Comparison of ENCODE assay signal across 8 cellular contexts in the genomic region with DNA sequence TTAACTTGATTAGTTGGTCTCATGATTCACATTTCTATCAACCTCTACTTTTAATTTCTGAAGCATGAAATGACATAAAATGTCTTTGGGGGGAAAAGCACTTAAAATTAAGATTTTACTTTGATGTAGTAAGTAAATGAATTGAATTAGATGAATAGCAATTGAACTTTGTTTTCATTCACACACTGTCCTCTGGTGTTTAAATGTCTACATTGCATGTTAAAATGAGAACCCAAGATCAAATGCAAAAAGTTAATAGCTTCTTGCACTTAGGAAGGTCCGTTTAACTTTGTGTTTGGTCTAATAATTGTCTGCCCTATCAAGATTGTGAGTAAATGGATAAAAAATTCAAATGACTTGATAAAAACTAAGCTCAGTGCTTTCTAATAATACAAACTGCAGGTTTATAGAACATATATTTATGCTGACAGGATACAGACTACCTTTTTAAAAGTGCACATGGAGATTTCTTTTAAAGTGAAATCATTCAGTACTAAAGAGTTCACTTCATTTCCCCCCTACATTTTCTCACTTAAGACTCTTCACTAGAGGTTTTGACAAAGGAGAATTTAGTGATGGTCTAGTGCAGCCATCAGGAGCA.
DNase-seq lines count a peak whose midpoint lies in the region; ATAC-seq and TF ChIP-seq lines count a peak whose summit lies in the region.

No MANE protein-coding gene starts in this region.

- DNase-seq in left ventricle myocardium inferior (no peak), left ventricle myocardium superior (no peak), NCI-H774 (lab: John Stamatoyannopoulos, UW) (peak; percentile 2), esophagus squamous epithelium (lab: John Stamatoyannopoulos, UW) (no peak), retinal pigment epithelial cell (ENCODE audit: low read depth) (no peak), T-helper 1 cell (no peak)
- no peak for DNase-seq in stimulated activated CD4-positive, alpha-beta T cell treated with anti-CD3 and anti-CD28 coated beads, Interleukin-4, amount 100 ng/mL, for 1 hour

- H3K4me3 ChIP-seq in left ventricle myocardium inferior: no peak overlapping the region
- H3K4me3 ChIP-seq in esophagus squamous epithelium: no peak overlapping the region
- no peak overlapping the region for H3K4me3 ChIP-seq in retinal pigment epithelial cell (ENCODE audit: low read length)

- ATAC-seq in left ventricle myocardium superior (no peak), esophagus mucosa (no peak)

- H3K4me1 ChIP-seq in left ventricle myocardium inferior (no peaks in the 10 kb centered on the region), esophagus squamous epithelium (no peaks in the 10 kb centered on the region)

- 29 to 36% methylated on average over 1 of the region's 1 CpG for WGBS in esophagus squamous epithelium, 2 donors

- peak; percentile 92 for TF ChIP-seq CTCF in left ventricle myocardium inferior (IDR thresholded peaks at IDR 0.05; ENCODE audit: borderline replicate concordance)
- peak; percentile 30 to 91 (median 76) for TF ChIP-seq CTCF in esophagus squamous epithelium (IDR thresholded peaks at IDR 0.05)
- peak; percentile 79 for TF ChIP-seq CTCF in retinal pigment epithelial cell (conservative IDR thresholded peaks at IDR 0.05; ENCODE audit: low read depth, low read length)

- H3K27me3 ChIP-seq in left ventricle myocardium inferior (ENCODE audit: low read depth): no peaks in the 10 kb centered on the region
- H3K27me3 ChIP-seq in esophagus squamous epithelium: no peaks in the 10 kb centered on the region

- intact Hi-C loops in left ventricle myocardium inferior (cut with micrococcal nuclease) (loop anchor here (2.0 to 10.0 kb wide), 2 partner anchors 357 to 467 kb away; no protein-coding TSS in a partner anchor), left ventricle myocardium superior (cut with micrococcal nuclease) (loop anchor here (5.0 kb wide), 1 partner anchor 354 kb away; no protein-coding TSS in a partner anchor), esophagus squamous epithelium (cut with DNase I) (no loop called here)

- no peaks in the 10 kb centered on the region for H3K36me3 ChIP-seq in left ventricle myocardium inferior
- H3K36me3 ChIP-seq in esophagus squamous epithelium: no peaks in the 10 kb centered on the region

- H3K9me3 ChIP-seq in left ventricle myocardium inferior (replicated peaks) (no peaks in the 10 kb centered on the region), esophagus squamous epithelium (no peaks in the 10 kb centered on the region)

- H3K27ac ChIP-seq in left ventricle myocardium inferior (replicated peaks) (no peak overlapping the region), esophagus squamous epithelium (no peak overlapping the region)

- no peak for TF ChIP-seq POLR2A in esophagus squamous epithelium (IDR thresholded peaks at IDR 0.05)
